Comparison of ENCODE assay signal across 26 cellular contexts in genomic region chr2:3071645-3072044, GRCh38.
DNase-seq lines count a peak whose midpoint lies in the region; ATAC-seq, FAIRE-seq and TF ChIP-seq lines count a peak whose summit lies in the region.
"Had no signal": no experiment of that assay in that cellular context is flagged by ENCODE, and none has a peak within 500 bp of the region (broad histone marks: within the 10 kb centered on the region; RNA-seq: fewer than 3 reads in every experiment).

No MANE protein-coding gene starts in this region.

- H3K27me3 ChIP-seq in esophagus muscularis mucosa = peaks cover 0 to 8% (median 0%) of the 10 kb centered on the region in 4 donors
- H3K27me3 ChIP-seq: BE2C, BLaER1 had no signal

- no peaks in the 10 kb centered on the region for H3K36me3 ChIP-seq in esophagus muscularis mucosa
- H3K36me3 ChIP-seq: BE2C, BLaER1 had no signal

- H3K36me3 Mint-ChIP-seq in stimulated activated effector memory CD8-positive, alpha-beta T cell treated with anti-CD3 and anti-CD28 coated beads, Interleukin-12 subunit alpha, Interleukin-12 subunit beta, amount 100 ng/mL, for 72 hours = no peaks in the 10 kb centered on the region
- H3K36me3 Mint-ChIP-seq: CD14-positive monocyte; CD4-positive, alpha-beta memory T cell; CD4-positive, CD25-positive, alpha-beta regulatory T cell; CD8-positive, alpha-beta memory T cell had no signal

- no peak overlapping the region for H3K27ac ChIP-seq in esophagus muscularis mucosa (replicated peaks in 1 of 4)
- H3K27ac ChIP-seq: BLaER1 had no signal

- ATAC-seq in stimulated activated effector memory CD8-positive, alpha-beta T cell treated with anti-CD3 and anti-CD28 coated beads, Interleukin-12 subunit alpha, Interleukin-12 subunit beta, amount 100 ng/mL, for 72 hours = no peak
- ATAC-seq: GM12878 had no signal

- H3K4me3 Mint-ChIP-seq in stimulated activated effector memory CD8-positive, alpha-beta T cell treated with anti-CD3 and anti-CD28 coated beads, Interleukin-12 subunit alpha, Interleukin-12 subunit beta, amount 100 ng/mL, for 72 hours = no peak overlapping the region
- H3K4me3 Mint-ChIP-seq: CD14-positive monocyte; CD4-positive, alpha-beta memory T cell; CD4-positive, CD25-positive, alpha-beta regulatory T cell had no signal

- no peaks in the 10 kb centered on the region for H3K9me3 ChIP-seq in esophagus muscularis mucosa
- H3K9me3 ChIP-seq: BE2C, BLaER1 had no signal

- TF ChIP-seq POLR2A in esophagus muscularis mucosa (IDR thresholded peaks at IDR 0.05; ENCODE audit: low read depth) = no peak

- intact Hi-C loops in esophagus muscularis mucosa (cut with DNase I) (no loop called here), posterior vena cava (cut with DNase I) (no loop called here)

- TF ChIP-seq CTCF in esophagus muscularis mucosa (IDR thresholded peaks at IDR 0.05) = no peak

- no peaks in the 10 kb centered on the region for H3K4me1 ChIP-seq in esophagus muscularis mucosa

- peak; percentile 87 for DNase-seq in esophagus muscularis mucosa (ENCODE audit: extremely low spot score)
- peak; percentile 72 for DNase-seq in posterior vena cava (ENCODE audit: low spot score)
- no peak for DNase-seq in stimulated activated effector memory CD8-positive, alpha-beta T cell treated with anti-CD3 and anti-CD28 coated beads, Interleukin-12 subunit alpha, Interleukin-12 subunit beta, amount 100 ng/mL, for 72 hours (ENCODE audit: low spot score in 2 of 2)
- DNase-seq in frontal cortex (ENCODE audit: low spot score in 2 of 2) = no peak
- no peak for DNase-seq in pons (ENCODE audit: low spot score)
- DNase-seq: 8988T; ACHN; BE2C; C1 segment of cervical spinal cord; CD4-positive, alpha-beta memory T cell; CD4-positive, CD25-positive, alpha-beta regulatory T cell; CD8-positive, alpha-beta memory T cell; COR-L47; DMS 273 treated with DMSO at 0.1 percent for 48 hours; DMS153; DMS53; DMS79; DND-41; EL; GDM1 had no signal

- no peak overlapping the region for H3K4me3 ChIP-seq in esophagus muscularis mucosa
- H3K4me3 ChIP-seq: BLaER1, GM12878 had no signal

- peaks cover 2% of the 10 kb centered on the region for H3K9me3 Mint-ChIP-seq in stimulated activated effector memory CD8-positive, alpha-beta T cell treated with anti-CD3 and anti-CD28 coated beads, Interleukin-12 subunit alpha, Interleukin-12 subunit beta, amount 100 ng/mL, for 72 hours
- H3K9me3 Mint-ChIP-seq: CD4-positive, alpha-beta memory T cell; CD4-positive, CD25-positive, alpha-beta regulatory T cell had no signal

- H3K4me1 Mint-ChIP-seq in stimulated activated effector memory CD8-positive, alpha-beta T cell treated with anti-CD3 and anti-CD28 coated beads, Interleukin-12 subunit alpha, Interleukin-12 subunit beta, amount 100 ng/mL, for 72 hours = no peaks in the 10 kb centered on the region
- H3K4me1 Mint-ChIP-seq: CD14-positive monocyte; CD4-positive, alpha-beta memory T cell; CD4-positive, CD25-positive, alpha-beta regulatory T cell; CD8-positive, alpha-beta memory T cell had no signal

- H3K27ac Mint-ChIP-seq in stimulated activated effector memory CD8-positive, alpha-beta T cell treated with anti-CD3 and anti-CD28 coated beads, Interleukin-12 subunit alpha, Interleukin-12 subunit beta, amount 100 ng/mL, for 72 hours = peak overlapping the region; percentile 29
- H3K27ac Mint-ChIP-seq: CD14-positive monocyte; CD4-positive, alpha-beta memory T cell had no signal

- FAIRE-seq in frontal cortex (lab: Jason Lieb, UNC) = no peak
- FAIRE-seq: A204.1, GM12878, GM12892, GM18507 had no signal

- 87% methylated on average over 6 of the region's 7 CpGs for WGBS in esophagus muscularis mucosa

- no peak for TF ChIP-seq EP300 in esophagus muscularis mucosa (IDR thresholded peaks at IDR 0.05)

Comparison
In these comparisons a context has a peak if more than half of its experiments do, and no peak if none do; other contexts are left out.
1. DNase-seq: peak in esophagus muscularis mucosa (single experiment) and posterior vena cava (single experiment); none in stimulated activated effector memory CD8-positive, alpha-beta T cell treated with anti-CD3 and anti-CD28 coated beads, Interleukin-12 subunit alpha, Interleukin-12 subunit beta, amount 100 ng/mL, for 72 hours (0 of 2), frontal cortex (0 of 2) and pons (single experiment).